1 cellular context compared by ENCODE assay signal in the genomic region with DNA sequence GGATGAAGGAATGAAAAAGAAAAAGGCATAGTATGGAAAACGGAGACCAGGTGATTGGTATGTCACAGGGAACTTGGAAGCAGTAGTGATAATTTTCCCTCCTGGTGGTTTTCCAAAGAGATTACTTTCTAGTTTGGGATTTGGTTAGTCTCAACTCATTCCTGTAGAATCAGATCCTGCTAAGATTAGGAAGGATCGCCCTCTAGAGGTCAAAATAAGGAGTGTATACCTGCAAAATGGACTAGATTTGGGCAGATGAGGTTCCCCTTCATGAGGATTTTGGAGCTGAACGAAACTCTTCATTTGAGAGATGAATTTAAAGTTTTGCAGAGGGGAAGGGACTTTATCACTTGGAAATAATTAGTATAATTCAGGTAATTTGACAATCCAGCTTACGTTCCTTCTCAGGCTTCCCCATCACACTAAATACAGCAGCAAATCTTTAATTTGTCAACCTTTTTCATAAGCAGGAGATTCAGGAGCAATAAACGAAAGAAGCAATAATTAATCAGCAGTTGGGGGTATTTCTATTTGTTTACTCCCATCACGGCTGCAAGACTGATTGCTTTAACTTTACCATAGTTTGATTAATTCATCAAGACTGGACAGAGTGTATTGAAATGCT.
TF ChIP-seq lines count a peak whose summit lies in the region.

No MANE protein-coding gene starts in this region.

TF ChIP-seq in GM23338, 12 proteins besides CTCF, POLR2A, EP300 and RAD21 (continued from another document):
- TF ChIP-seq, protein P1, sequence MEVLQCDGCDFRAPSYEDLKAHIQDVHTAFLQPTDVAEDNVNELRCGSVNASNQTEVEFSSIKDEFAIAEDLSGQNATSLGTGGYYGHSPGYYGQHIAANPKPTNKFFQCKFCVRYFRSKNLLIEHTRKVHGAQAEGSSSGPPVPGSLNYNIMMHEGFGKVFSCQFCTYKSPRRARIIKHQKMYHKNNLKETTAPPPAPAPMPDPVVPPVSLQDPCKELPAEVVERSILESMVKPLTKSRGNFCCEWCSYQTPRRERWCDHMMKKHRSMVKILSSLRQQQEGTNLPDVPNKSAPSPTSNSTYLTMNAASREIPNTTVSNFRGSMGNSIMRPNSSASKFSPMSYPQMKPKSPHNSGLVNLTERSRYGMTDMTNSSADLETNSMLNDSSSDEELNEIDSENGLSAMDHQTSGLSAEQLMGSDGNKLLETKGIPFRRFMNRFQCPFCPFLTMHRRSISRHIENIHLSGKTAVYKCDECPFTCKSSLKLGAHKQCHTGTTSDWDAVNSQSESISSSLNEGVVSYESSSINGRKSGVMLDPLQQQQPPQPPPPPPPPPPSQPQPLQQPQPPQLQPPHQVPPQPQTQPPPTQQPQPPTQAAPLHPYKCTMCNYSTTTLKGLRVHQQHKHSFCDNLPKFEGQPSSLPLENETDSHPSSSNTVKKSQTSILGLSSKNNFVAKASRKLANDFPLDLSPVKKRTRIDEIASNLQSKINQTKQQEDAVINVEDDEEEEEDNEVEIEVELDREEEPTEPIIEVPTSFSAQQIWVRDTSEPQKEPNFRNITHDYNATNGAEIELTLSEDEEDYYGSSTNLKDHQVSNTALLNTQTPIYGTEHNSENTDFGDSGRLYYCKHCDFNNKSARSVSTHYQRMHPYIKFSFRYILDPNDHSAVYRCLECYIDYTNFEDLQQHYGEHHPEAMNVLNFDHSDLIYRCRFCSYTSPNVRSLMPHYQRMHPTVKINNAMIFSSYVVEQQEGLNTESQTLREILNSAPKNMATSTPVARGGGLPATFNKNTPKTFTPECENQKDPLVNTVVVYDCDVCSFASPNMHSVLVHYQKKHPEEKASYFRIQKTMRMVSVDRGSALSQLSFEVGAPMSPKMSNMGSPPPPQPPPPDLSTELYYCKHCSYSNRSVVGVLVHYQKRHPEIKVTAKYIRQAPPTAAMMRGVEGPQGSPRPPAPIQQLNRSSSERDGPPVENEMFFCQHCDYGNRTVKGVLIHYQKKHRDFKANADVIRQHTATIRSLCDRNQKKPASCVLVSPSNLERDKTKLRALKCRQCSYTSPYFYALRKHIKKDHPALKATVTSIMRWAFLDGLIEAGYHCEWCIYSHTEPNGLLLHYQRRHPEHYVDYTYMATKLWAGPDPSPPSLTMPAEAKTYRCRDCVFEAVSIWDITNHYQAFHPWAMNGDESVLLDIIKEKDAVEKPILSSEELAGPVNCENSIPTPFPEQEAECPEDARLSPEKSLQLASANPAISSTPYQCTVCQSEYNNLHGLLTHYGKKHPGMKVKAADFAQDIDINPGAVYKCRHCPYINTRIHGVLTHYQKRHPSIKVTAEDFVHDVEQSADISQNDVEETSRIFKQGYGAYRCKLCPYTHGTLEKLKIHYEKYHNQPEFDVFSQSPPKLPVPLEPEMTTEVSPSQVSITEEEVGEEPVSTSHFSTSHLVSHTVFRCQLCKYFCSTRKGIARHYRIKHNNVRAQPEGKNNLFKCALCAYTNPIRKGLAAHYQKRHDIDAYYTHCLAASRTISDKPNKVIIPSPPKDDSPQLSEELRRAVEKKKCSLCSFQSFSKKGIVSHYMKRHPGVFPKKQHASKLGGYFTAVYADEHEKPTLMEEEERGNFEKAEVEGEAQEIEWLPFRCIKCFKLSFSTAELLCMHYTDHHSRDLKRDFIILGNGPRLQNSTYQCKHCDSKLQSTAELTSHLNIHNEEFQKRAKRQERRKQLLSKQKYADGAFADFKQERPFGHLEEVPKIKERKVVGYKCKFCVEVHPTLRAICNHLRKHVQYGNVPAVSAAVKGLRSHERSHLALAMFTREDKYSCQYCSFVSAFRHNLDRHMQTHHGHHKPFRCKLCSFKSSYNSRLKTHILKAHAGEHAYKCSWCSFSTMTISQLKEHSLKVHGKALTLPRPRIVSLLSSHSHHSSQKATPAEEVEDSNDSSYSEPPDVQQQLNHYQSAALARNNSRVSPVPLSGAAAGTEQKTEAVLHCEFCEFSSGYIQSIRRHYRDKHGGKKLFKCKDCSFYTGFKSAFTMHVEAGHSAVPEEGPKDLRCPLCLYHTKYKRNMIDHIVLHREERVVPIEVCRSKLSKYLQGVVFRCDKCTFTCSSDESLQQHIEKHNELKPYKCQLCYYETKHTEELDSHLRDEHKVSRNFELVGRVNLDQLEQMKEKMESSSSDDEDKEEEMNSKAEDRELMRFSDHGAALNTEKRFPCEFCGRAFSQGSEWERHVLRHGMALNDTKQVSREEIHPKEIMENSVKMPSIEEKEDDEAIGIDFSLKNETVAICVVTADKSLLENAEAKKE (CRISPR knock-in tag; IDR thresholded peaks at IDR 0.05): no peak
- TF ChIP-seq JUNB (IDR thresholded peaks at IDR 0.05; ENCODE audit: unreplicated experiment): no peak
